2 cellular contexts compared by ENCODE assay signal in genomic region chr6:83270971-83271714, GRCh38.
TF ChIP-seq lines count a peak whose summit lies in the region.

No MANE protein-coding gene starts in this region.

TF ChIP-seq in HepG2, 621 proteins besides CTCF, POLR2A, EP300 and RAD21:
- TF ChIP-seq TRIM24 (CRISPR knock-in tag; IDR thresholded peaks at IDR 0.05) = no peak
- no peak for TF ChIP-seq ZBTB38 (CRISPR knock-in tag; IDR thresholded peaks at IDR 0.05)
- TF ChIP-seq ZNF207 (IDR thresholded peaks at IDR 0.05; ENCODE audit: borderline replicate concordance) = no peak
- TF ChIP-seq MAFK (conservative IDR thresholded peaks at IDR 0.05 in 1 of 2, IDR thresholded peaks at IDR 0.05 in 1 of 2; ENCODE audit: low read length in 2 of 2) = 0 out of 4 replicates have a peak, but pooled peaks have one; percentile 23 to 33
- TF ChIP-seq SP2 (CRISPR knock-in tag; IDR thresholded peaks at IDR 0.05) = no peak
- no peak for TF ChIP-seq GRHL1 (CRISPR knock-in tag; conservative IDR thresholded peaks at IDR 0.05)
- 0 out of 2 replicates have a peak, but pooled peaks have one; percentile 7 for TF ChIP-seq MAFF (IDR thresholded peaks at IDR 0.05; ENCODE audit: low read depth, low read length)
- TF ChIP-seq SMARCC2 (IDR thresholded peaks at IDR 0.05) = no peak

TF ChIP-seq in endothelial cell of umbilical vein, 7 proteins besides CTCF, POLR2A, EP300 and RAD21:
- peak; percentile 95 for TF ChIP-seq FOS (IDR thresholded peaks at IDR 0.05; ENCODE audit: borderline replicate concordance, insufficient read depth, low read length)
- TF ChIP-seq EZH2 (IDR thresholded peaks at IDR 0.05; ENCODE audit: borderline replicate concordance, low read depth, low read length, severe bottlenecking) = no peak
- TF ChIP-seq GATA2 (IDR thresholded peaks at IDR 0.05; ENCODE audit: insufficient read depth, insufficient read length, low read depth, low read length) = peak; percentile 91
- peak; percentile 97 for TF ChIP-seq JUN (IDR thresholded peaks at IDR 0.05; ENCODE audit: borderline replicate concordance, insufficient read depth, insufficient read length, low read depth)
